Comparison of ENCODE assay signal across 17 cellular contexts in the genomic region with DNA sequence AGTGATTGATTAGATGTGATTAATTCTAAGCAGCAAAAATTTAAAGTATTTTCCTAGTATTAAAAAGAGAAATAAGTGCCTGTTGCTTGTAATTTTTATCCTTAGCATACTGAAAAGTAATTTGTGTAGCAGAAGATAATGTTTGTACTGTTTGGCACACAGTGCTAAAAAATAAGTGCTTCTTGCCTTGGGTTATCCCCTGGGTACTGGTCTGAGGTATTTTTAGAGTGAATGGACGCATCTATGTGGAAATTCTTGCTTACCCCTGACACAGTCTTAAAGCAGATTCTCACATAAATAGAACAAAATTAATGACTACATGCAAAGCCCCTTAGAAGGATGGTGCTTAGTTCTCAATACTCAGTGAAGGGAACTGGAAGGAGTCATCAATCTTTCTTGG.
A peak's percentile ranks its signal among the peaks of the same experiment; 100 is the strongest.
DNase-seq lines count a peak whose midpoint lies in the region; ATAC-seq, FAIRE-seq and TF ChIP-seq lines count a peak whose summit lies in the region.
"Had no signal": no experiment of that assay in that cellular context is flagged by ENCODE, and none has a peak within 500 bp of the region (broad histone marks: within the 10 kb centered on the region; RNA-seq: fewer than 3 reads in every experiment).

No MANE protein-coding gene starts in this region.

- H3K4me1 Mint-ChIP-seq in endodermal cell (no peaks in the 10 kb centered on the region), glutamatergic neuron (ENCODE audit: low read depth, unreplicated experiment) (peaks cover 34% of the 10 kb centered on the region)
- H3K4me1 Mint-ChIP-seq: B cell had no signal

- ATAC-seq in K562 (no peak), HG03025 (IDR thresholded peaks at IDR 0.05; ENCODE audit: low FRiP score, unreplicated experiment) (no peak), HG02763 (IDR thresholded peaks at IDR 0.05; ENCODE audit: unreplicated experiment) (no peak)
- ATAC-seq: GM23338 had no signal

- H3K79me1 ChIP-seq in neuronal stem cell (ENCODE audit: low read depth, low read length), result no peaks in the 10 kb centered on the region

- in situ Hi-C loops in K562 (cut with MboI), result no loop called here

- BruUV-seq in K562 (replicated peaks; lab: Mats Ljungman, UMichigan), result no TSS peak

- no peak overlapping the region for H2BK15ac ChIP-seq in neuronal stem cell (ENCODE audit: low read length)

- H2AK5ac ChIP-seq in neuronal stem cell (ENCODE audit: low read depth, low read length), result no peak overlapping the region

- H3K4me2 ChIP-seq in K562 (ENCODE audit: insufficient read depth, low read length) (no peak overlapping the region), neuronal stem cell (ENCODE audit: insufficient read depth, low read length, poor library complexity, severe bottlenecking) (no peak overlapping the region)
- H3K4me2 ChIP-seq: GM23338 had no signal

- no peak overlapping the region for H3K9ac ChIP-seq in K562 (ENCODE audit: insufficient read depth in 1 of 2, low read depth in 2 of 2, low read length in 2 of 2)
- H3K9ac ChIP-seq in endodermal cell (ENCODE audit: extremely low read depth, low read length, poor library complexity, severe bottlenecking), result no peak overlapping the region
- no peak overlapping the region for H3K9ac ChIP-seq in neuronal stem cell (ENCODE audit: low read depth, low read length, poor library complexity)

- POLR2A ChIA-PET in K562 (lab: Yijun Ruan, JAX), result interaction anchor here (0.6 kb wide), 1 partner anchor 37 kb away, joined by 3 read pairs; no protein-coding TSS in a partner anchor

- H3K27ac ChIP-seq in K562 (ENCODE audit: extremely low read depth, low read depth, low read length), result no peak overlapping the region
- H3K27ac ChIP-seq in endodermal cell (ENCODE audit: low read depth, low read length), result peak overlapping the region; percentile 42
- no peak overlapping the region for H3K27ac ChIP-seq in neuronal stem cell (replicated peaks; ENCODE audit: low read length)

- H4K20me1 ChIP-seq in K562 (replicated peaks; ENCODE audit: control insufficient read depth, insufficient read depth, low read length), result no peaks in the 10 kb centered on the region

- no peak overlapping the region for H3K18ac ChIP-seq in neuronal stem cell (ENCODE audit: low read length)

- no peak overlapping the region for H2BK12ac ChIP-seq in neuronal stem cell (ENCODE audit: low read length)

- no peak overlapping the region for H4K8ac ChIP-seq in neuronal stem cell (ENCODE audit: low read depth, low read length)

- TF ChIP-seq POLR2A in K562 (conservative IDR thresholded peaks at IDR 0.05), result no peak

- FAIRE-seq in K562 (lab: Jason Lieb, UNC) (no peak), frontal cortex (lab: Jason Lieb, UNC) (no peak)
- FAIRE-seq: GM12892 had no signal

- H3K9me1 ChIP-seq in K562 (ENCODE audit: control insufficient read depth, insufficient read depth, low read length), result no peaks in the 10 kb centered on the region

- no peak overlapping the region for H2BK5ac ChIP-seq in neuronal stem cell (ENCODE audit: low read length)

- H3K4me3 Mint-ChIP-seq in endodermal cell (no peak overlapping the region), glutamatergic neuron (ENCODE audit: unreplicated experiment) (peak overlapping the region; percentile 80)
- H3K4me3 Mint-ChIP-seq: B cell; CD4-positive, alpha-beta T cell; GM23338; HFFc6 had no signal

- no peaks in the 10 kb centered on the region for H3K36me3 Mint-ChIP-seq in endodermal cell (ENCODE audit: low read depth)
- no peaks in the 10 kb centered on the region for H3K36me3 Mint-ChIP-seq in glutamatergic neuron (ENCODE audit: unreplicated experiment)

- 40% methylated on average over 1 of the region's 1 CpG for WGBS in K562 (ENCODE audit: insufficient coverage, low coverage, missing lambda C conversion rate)
- WGBS in endodermal cell (ENCODE audit: insufficient coverage in 1 of 2, insufficient read length in 1 of 2), 2 experiments, result 89% methylated on average over 1 of the region's 1 CpG; no CpG with 5 or more reads in 1 of the 2 experiments
- no CpG with 5 or more reads among the region's 1 CpG for WGBS in neuronal stem cell (ENCODE audit: extremely low coverage in 2 of 2, insufficient read length in 2 of 2, insufficient replicate concordance in 1 of 2), 2 donors

- no peaks in the 10 kb centered on the region for H3K79me2 ChIP-seq in K562 (ENCODE audit: control insufficient read depth, insufficient read depth, low read length)

- H3K23ac ChIP-seq in neuronal stem cell (ENCODE audit: low read depth, low read length, poor library complexity), result no peak overlapping the region

- CTCF ChIA-PET in K562 (lab: Yijun Ruan, JAX; ENCODE audit: low intra/inter-chr PET ratio), result interaction anchor here (0.6 kb wide), 1 partner anchor 1151 kb away, joined by 3 read pairs; no protein-coding TSS in a partner anchor

- H2AFZ ChIP-seq in K562 (ENCODE audit: low read depth, low read length), result 0 out of 2 replicates have a peak overlapping the region, but pooled peaks have one; percentile 14
- H2AFZ ChIP-seq in neuronal stem cell (ENCODE audit: low read length), result peak overlapping the region; percentile 78
- H2AFZ ChIP-seq: GM23338 had no signal

- no peaks in the 10 kb centered on the region for H3K9me3 Mint-ChIP-seq in endodermal cell
- H3K9me3 Mint-ChIP-seq in glutamatergic neuron (ENCODE audit: unreplicated experiment), result no peaks in the 10 kb centered on the region
- H3K9me3 Mint-ChIP-seq: CD4-positive, alpha-beta T cell; GM23338; HFFc6 had no signal

- no peaks in the 10 kb centered on the region for H3K9me3 ChIP-seq in K562 (replicated peaks; ENCODE audit: control insufficient read depth, insufficient read depth, low read depth, low read length)
- H3K9me3 ChIP-seq in endodermal cell (ENCODE audit: control insufficient read depth, low read length), result no peaks in the 10 kb centered on the region
- H3K9me3 ChIP-seq in neuronal stem cell (replicated peaks in 1 of 2; ENCODE audit: control insufficient read depth in 2 of 2, insufficient read depth in 1 of 2, low read depth in 1 of 2, low read length in 2 of 2), result no peaks in the 10 kb centered on the region

- intact Hi-C loops in K562 (cut with micrococcal nuclease), result no loop called here

- H3K4me1 ChIP-seq in K562 (replicated peaks in 1 of 2; ENCODE audit: control insufficient read depth in 2 of 2, insufficient read depth in 2 of 2, low read length in 2 of 2) (no peaks in the 10 kb centered on the region), endodermal cell (ENCODE audit: control insufficient read depth, insufficient read depth, low read length) (no peaks in the 10 kb centered on the region), neuronal stem cell (ENCODE audit: control insufficient read depth in 2 of 2, insufficient read depth in 1 of 2, low read depth in 1 of 2, low read length in 2 of 2) (peaks cover 0 to 22% of the 10 kb centered on the region in 2 donors)

- no peak overlapping the region for H3K14ac ChIP-seq in neuronal stem cell (ENCODE audit: low read length)

- DNase-seq in K562 (ENCODE audit: extremely low read depth in 1 of 4, low spot score in 3 of 4), result no peak
- no peak for DNase-seq in endodermal cell
- no peak for DNase-seq in glutamatergic neuron
- DNase-seq in neuronal stem cell (ENCODE audit: low spot score), result no peak
- no peak for DNase-seq in frontal cortex (ENCODE audit: low spot score in 2 of 2)
- DNase-seq: C1 segment of cervical spinal cord; CD4-positive, alpha-beta T cell; DND-41; GDM1; HCEC 1CT; HFFc6; IMR-90 had no signal

- H3K27ac Mint-ChIP-seq in endodermal cell (no peak overlapping the region), glutamatergic neuron (ENCODE audit: unreplicated experiment) (peak overlapping the region; percentile 82)
- H3K27ac Mint-ChIP-seq: B cell; CD4-positive, alpha-beta T cell; GM23338; HFFc6 had no signal

- no peak overlapping the region for H4K91ac ChIP-seq in neuronal stem cell (ENCODE audit: low read depth, low read length, poor library complexity)

- H3K27me3 Mint-ChIP-seq in endodermal cell (ENCODE audit: insufficient read depth) (no peaks in the 10 kb centered on the region), glutamatergic neuron (ENCODE audit: unreplicated experiment) (peaks cover 4% of the 10 kb centered on the region)
- H3K27me3 Mint-ChIP-seq: B cell had no signal

- no peaks in the 10 kb centered on the region for H3K36me3 ChIP-seq in K562 (ENCODE audit: control insufficient read depth, insufficient read depth, low read length)
- H3K36me3 ChIP-seq in endodermal cell (ENCODE audit: control insufficient read depth, insufficient read depth, low read length), result no peaks in the 10 kb centered on the region
- H3K36me3 ChIP-seq in neuronal stem cell (replicated peaks in 1 of 2; ENCODE audit: control insufficient read depth in 2 of 2, insufficient read depth in 2 of 2, low read length in 2 of 2), result no peaks in the 10 kb centered on the region

- TF ChIP-seq RAD21 in K562 (CRISPR knock-in tag; conservative IDR thresholded peaks at IDR 0.05 in 1 of 2, IDR thresholded peaks at IDR 0.05 in 1 of 2), result no peak

- no peaks in the 10 kb centered on the region for H3K27me3 ChIP-seq in K562 (ENCODE audit: control insufficient read depth in 2 of 2, insufficient read depth in 2 of 2, low read length in 2 of 2)
- H3K27me3 ChIP-seq in endodermal cell (ENCODE audit: control insufficient read depth, insufficient read depth, low read length, poor library complexity, severe bottlenecking), result no peaks in the 10 kb centered on the region
- H3K27me3 ChIP-seq in neuronal stem cell (ENCODE audit: control insufficient read depth in 3 of 3, insufficient read depth in 3 of 3, low read depth in 1 of 3, low read length in 3 of 3), result no peaks in the 10 kb centered on the region

- H2BK120ac ChIP-seq in neuronal stem cell (ENCODE audit: low read depth, low read length), result no peak overlapping the region

- TF ChIP-seq CTCF in K562 (IDR thresholded peaks at IDR 0.05 in 2 of 3, conservative IDR thresholded peaks at IDR 0.05 in 1 of 3; ENCODE audit: insufficient read depth in 2 of 3, low read depth in 1 of 3, low read length in 3 of 3), result no peak
- no peak for TF ChIP-seq CTCF in endodermal cell (conservative IDR thresholded peaks at IDR 0.05)
- TF ChIP-seq CTCF in glutamatergic neuron (IDR thresholded peaks at IDR 0.05; ENCODE audit: partially characterized antibody, unreplicated experiment), result no peak

- no peak for TF ChIP-seq EP300 in K562 (IDR thresholded peaks at IDR 0.05; ENCODE audit: low read length)

- no peak overlapping the region for H3K4ac ChIP-seq in neuronal stem cell (ENCODE audit: low read length)

- H3K4me3 ChIP-seq in K562 (no peak overlapping the region), endodermal cell (ENCODE audit: low read length) (no peak overlapping the region), neuronal stem cell (ENCODE audit: low read length in 2 of 2) (no peak overlapping the region)
- H3K4me3 ChIP-seq: GM23338 had no signal

TF ChIP-seq in K562, 482 proteins besides CTCF, POLR2A, EP300 and RAD21 (continues in another document):
- TF ChIP-seq ETV1 (tag; conservative IDR thresholded peaks at IDR 0.05; ENCODE audit: low read depth), result no peak
